9 cellular contexts compared by ENCODE assay signal in genomic region chr3:143849854-143850549, GRCh38. TPM values are rescaled to one million over a fixed set of nuclear protein-coding genes. Genes with fewer than 3 reads are reported as not detected.
DNase-seq lines count a peak whose midpoint lies in the region; ATAC-seq and TF ChIP-seq lines count a peak whose summit lies in the region.
"Had no signal": no experiment of that assay in that cellular context is flagged by ENCODE, and none has a peak within 500 bp of the region (broad histone marks: within the 10 kb centered on the region; RNA-seq: fewer than 3 reads in every experiment).

No MANE protein-coding gene starts in this region.

- TF ChIP-seq CTCF in OCI-LY1 (IDR thresholded peaks at IDR 0.05; ENCODE audit: low read length) = no peak

- 26% methylated on average over 4 of the region's 4 CpGs for WGBS in right cardiac atrium

- H3K4me1 ChIP-seq in OCI-LY1 (ENCODE audit: insufficient read depth, low read length, severe bottlenecking) (peaks cover 20% of the 10 kb centered on the region), right cardiac atrium (ENCODE audit: control insufficient read depth, insufficient read depth, low read length) (peaks cover 1% of the 10 kb centered on the region)

- peak; percentile 51 for DNase-seq in DMS 273 (lab: John Stamatoyannopoulos, UW; ENCODE audit: unreplicated experiment)
- DNase-seq in right cardiac atrium = no peak
- DNase-seq in stimulated activated CD4-positive, alpha-beta T cell treated with anti-CD3 and anti-CD28 coated beads, Interleukin-4, amount 100 ng/mL, for 24 hours = no peak
- no peak for DNase-seq in posterior cingulate gyrus
- no peak for DNase-seq in activated naive CD4-positive, alpha-beta T cell (lab: John Stamatoyannopoulos, UW)

- no peaks in the 10 kb centered on the region for H3K36me3 ChIP-seq in OCI-LY1 (ENCODE audit: insufficient read depth, low read length)

- H3F3A ChIP-seq in OCI-LY1 (ENCODE audit: insufficient read depth, low read length) = no peaks in the 10 kb centered on the region

- H3K27me3 ChIP-seq in OCI-LY1 (ENCODE audit: insufficient read depth, low read length) (no peaks in the 10 kb centered on the region), right cardiac atrium (ENCODE audit: control insufficient read depth, insufficient read depth) (no peaks in the 10 kb centered on the region)

- no peak overlapping the region for H3K9ac ChIP-seq in OCI-LY1 (ENCODE audit: low read length)

- H3K9me3 ChIP-seq in OCI-LY1 (ENCODE audit: low read length) (no peaks in the 10 kb centered on the region), right cardiac atrium (ENCODE audit: control insufficient read depth, low read length) (no peaks in the 10 kb centered on the region)

- no peaks in the 10 kb centered on the region for H3K79me2 ChIP-seq in OCI-LY1 (ENCODE audit: insufficient read depth, low read length)

- H3K4me2 ChIP-seq in OCI-LY1 (ENCODE audit: low read length) = no peak overlapping the region

- peak; percentile 46 for ATAC-seq in GM21786 (IDR thresholded peaks at IDR 0.05; ENCODE audit: unreplicated experiment)
- ATAC-seq in right cardiac atrium = peak; percentile 61 to 78
- no peak for ATAC-seq in HG03196 (IDR thresholded peaks at IDR 0.05; ENCODE audit: unreplicated experiment)
- ATAC-seq: HCT116 had no signal

- H2AFZ ChIP-seq in OCI-LY1 (ENCODE audit: low read length) = 0 out of 2 replicates have a peak overlapping the region, but pooled peaks have one; percentile 33

- no peaks in the 10 kb centered on the region for H3K9me2 ChIP-seq in OCI-LY1 (ENCODE audit: low read depth, low read length)

- H3K27ac ChIP-seq in OCI-LY1 (ENCODE audit: low read depth, low read length, poor library complexity, severe bottlenecking) (no peak overlapping the region), right cardiac atrium (ENCODE audit: low read length) (no peak overlapping the region)

- no peak overlapping the region for H3K4me3 ChIP-seq in OCI-LY1 (ENCODE audit: low read depth, low read length, poor library complexity, severe bottlenecking)
- no peak overlapping the region for H3K4me3 ChIP-seq in right cardiac atrium (ENCODE audit: low read length)

- no peaks in the 10 kb centered on the region for H4K20me1 ChIP-seq in OCI-LY1 (ENCODE audit: insufficient read depth, low read length)

- intact Hi-C loops in right cardiac atrium (cut with DNase I) = no loop called here
- intact Hi-C loops in posterior cingulate gyrus (cut with DNase I) = loop anchor here (10.0 kb wide), 1 partner anchor 75 kb away; no protein-coding TSS in a partner anchor

RNA-seq across cellular contexts. Expression of gene SLC9A9, which starts 1.7 kb away (rescaled TPM):
- total RNA-seq in right cardiac atrium = 10 to 100 TPM in 1 of 4 donors, 1 to 10 TPM in 3; 8.3 to 14.9 (median 9.6) TPM
- 3.6 TPM for polyA plus RNA-seq in right cardiac atrium
